Comparison of ENCODE assay signal across 2 cellular contexts in genomic region chr3:100209169-100209568, GRCh38.
TF ChIP-seq lines count a peak whose summit lies in the region.

No MANE protein-coding gene starts in this region.

TF ChIP-seq in IMR-90, 13 proteins besides CTCF, POLR2A, EP300 and RAD21:
- TF ChIP-seq MXI1 (IDR thresholded peaks at IDR 0.05; ENCODE audit: borderline replicate concordance, low read depth, low read length): no peak
- TF ChIP-seq ELK1 (IDR thresholded peaks at IDR 0.05; ENCODE audit: borderline replicate concordance, low read depth, low read length): no peak
- TF ChIP-seq CEBPB (IDR thresholded peaks at IDR 0.05; ENCODE audit: low read depth, low read length): no peak
- TF ChIP-seq RFX5 (IDR thresholded peaks at IDR 0.05; ENCODE audit: low read depth, low read length): no peak
- TF ChIP-seq CHD1 (IDR thresholded peaks at IDR 0.05; ENCODE audit: low read depth, low read length): no peak
- no peak for TF ChIP-seq USF2 (IDR thresholded peaks at IDR 0.05; ENCODE audit: low read depth, low read length)
- TF ChIP-seq BHLHE40 (IDR thresholded peaks at IDR 0.05; ENCODE audit: low read depth, low read length): no peak
- TF ChIP-seq SMC3 (IDR thresholded peaks at IDR 0.05; ENCODE audit: low read depth, low read length): no peak
- no peak for TF ChIP-seq MAFK (IDR thresholded peaks at IDR 0.05; ENCODE audit: low read depth, low read length)
- no peak for TF ChIP-seq MAZ (IDR thresholded peaks at IDR 0.05; ENCODE audit: borderline replicate concordance, low read depth, low read length)
- no peak for TF ChIP-seq NFE2L2 (IDR thresholded peaks at IDR 0.05; ENCODE audit: low read depth, low read length)
- TF ChIP-seq FOS (IDR thresholded peaks at IDR 0.05; ENCODE audit: low read depth, low read length): no peak
- no peak for TF ChIP-seq RCOR1 (IDR thresholded peaks at IDR 0.05; ENCODE audit: insufficient replicate concordance, low read length)

TF ChIP-seq in H1, 55 proteins besides CTCF, POLR2A, EP300 and RAD21:
- no peak for TF ChIP-seq CBX5 (IDR thresholded peaks at IDR 0.05; ENCODE audit: low read depth, low read length)
- TF ChIP-seq POLR2AphosphoS5 (IDR thresholded peaks at IDR 0.05; ENCODE audit: low read depth, low read length): no peak
- no peak for TF ChIP-seq KDM4A (IDR thresholded peaks at IDR 0.05; ENCODE audit: low read depth, low read length, severe bottlenecking)
- TF ChIP-seq EZH2 (IDR thresholded peaks at IDR 0.05; ENCODE audit: low read depth, low read length, severe bottlenecking): no peak
- TF ChIP-seq BCL11A (IDR thresholded peaks at IDR 0.05; ENCODE audit: low read depth in 2 of 2, low read length in 2 of 2): no peak
- no peak for TF ChIP-seq BRCA1 (IDR thresholded peaks at IDR 0.05; ENCODE audit: low read depth, low read length)
- no peak for TF ChIP-seq SP2 (IDR thresholded peaks at IDR 0.05; ENCODE audit: low read length)
- TF ChIP-seq EGR1 (IDR thresholded peaks at IDR 0.05; ENCODE audit: borderline replicate concordance, low read depth, low read length): no peak
- TF ChIP-seq CREB1 (IDR thresholded peaks at IDR 0.05): no peak
